In the genomic region with DNA sequence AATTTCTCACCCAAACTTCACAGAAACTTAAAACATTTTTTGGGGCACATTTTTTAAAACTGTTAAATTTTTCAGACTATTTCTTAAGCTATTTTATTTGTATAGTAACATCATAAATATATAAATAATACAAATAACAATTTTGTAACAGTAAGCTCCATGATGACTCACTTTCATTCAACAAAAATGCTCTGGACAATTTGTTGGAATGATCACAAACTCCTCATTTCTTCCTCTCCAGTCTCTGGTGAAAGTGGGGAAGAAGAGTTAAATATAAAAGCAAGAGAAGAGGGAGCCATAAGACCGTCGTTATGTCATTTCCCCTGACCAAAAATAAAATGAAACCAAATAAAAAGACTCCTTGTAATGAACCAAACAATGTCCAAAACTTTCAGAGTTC, we compare ENCODE assay signal across 20 cellular contexts.
A peak's percentile ranks its signal among the peaks of the same experiment; 100 is the strongest.
DNase-seq lines count a peak whose midpoint lies in the region; ATAC-seq, FAIRE-seq and TF ChIP-seq lines count a peak whose summit lies in the region.
"Had no signal": no experiment of that assay in that cellular context is flagged by ENCODE, and none has a peak within 500 bp of the region (broad histone marks: within the 10 kb centered on the region; RNA-seq: fewer than 3 reads in every experiment).

No MANE protein-coding gene starts in this region.

- no peak overlapping the region for H3K4me3 Mint-ChIP-seq in activated T-helper 1 cell treated with anti-CD3 and anti-CD28 coated beads, Interleukin-12 subunit alpha, Interleukin-12 subunit beta, Interleukin-2, Interleukin-4 antibody, amounts not matched to agents 30 ng/mL and 10 ng/mL and 1 ng/mL, durations not matched to agents 14 hours and 24 hours and 36 hours
- H3K4me3 Mint-ChIP-seq: B cell; CD4-positive, alpha-beta T cell; T-cell had no signal

- intact Hi-C loops in PC-3 (cut with micrococcal nuclease), result no loop called here
- intact Hi-C loops in activated T-helper 1 cell treated with anti-CD3 and anti-CD28 coated beads, Interleukin-12 subunit alpha, Interleukin-12 subunit beta, Interleukin-2, Interleukin-4 antibody, amounts not matched to agents 30 ng/mL and 10 ng/mL and 1 ng/mL, durations not matched to agents 14 hours and 24 hours and 36 hours (cut with micrococcal nuclease), result no loop called here

- H3K4me1 ChIP-seq in A549 (no peaks in the 10 kb centered on the region), GM23248 (ENCODE audit: insufficient read depth) (no peaks in the 10 kb centered on the region), PC-3 (ENCODE audit: insufficient read depth, low read length) (no peaks in the 10 kb centered on the region)
- H3K4me1 ChIP-seq: SJSA1 had no signal

- H3K36me3 ChIP-seq in GM23248 (ENCODE audit: low read depth) (no peaks in the 10 kb centered on the region), PC-3 (ENCODE audit: low read depth, low read length) (no peaks in the 10 kb centered on the region)
- H3K36me3 ChIP-seq: SJSA1 had no signal

- H3K9me3 Mint-ChIP-seq in activated T-helper 1 cell treated with anti-CD3 and anti-CD28 coated beads, Interleukin-12 subunit alpha, Interleukin-12 subunit beta, Interleukin-2, Interleukin-4 antibody, amounts not matched to agents 30 ng/mL and 10 ng/mL and 1 ng/mL, durations not matched to agents 14 hours and 24 hours and 36 hours, result peaks cover 19% of the 10 kb centered on the region

- H3K4me1 Mint-ChIP-seq in activated T-helper 1 cell treated with anti-CD3 and anti-CD28 coated beads, Interleukin-12 subunit alpha, Interleukin-12 subunit beta, Interleukin-2, Interleukin-4 antibody, amounts not matched to agents 30 ng/mL and 10 ng/mL and 1 ng/mL, durations not matched to agents 14 hours and 24 hours and 36 hours (ENCODE audit: low read depth), result no peaks in the 10 kb centered on the region
- H3K4me1 Mint-ChIP-seq: B cell, T-cell had no signal

- POLR2A ChIA-PET in A549 (lab: Yijun Ruan, JAX) (no interaction called here), PC-3 (lab: Charles Lee; ENCODE audit: unreplicated experiment) (interaction anchor here (0.6 kb wide), 1 partner anchor 290 kb away, joined by 3 read pairs; no protein-coding TSS in a partner anchor)

- TF ChIP-seq EP300 in A549 (IDR thresholded peaks at IDR 0.05), result no peak

- H3K36me3 Mint-ChIP-seq in activated T-helper 1 cell treated with anti-CD3 and anti-CD28 coated beads, Interleukin-12 subunit alpha, Interleukin-12 subunit beta, Interleukin-2, Interleukin-4 antibody, amounts not matched to agents 30 ng/mL and 10 ng/mL and 1 ng/mL, durations not matched to agents 14 hours and 24 hours and 36 hours (ENCODE audit: low read depth), result no peaks in the 10 kb centered on the region
- H3K36me3 Mint-ChIP-seq: T-cell had no signal

- H3K27me3 ChIP-seq in GM23248 (replicated peaks; ENCODE audit: insufficient read depth) (no peaks in the 10 kb centered on the region), PC-3 (ENCODE audit: low read length) (no peaks in the 10 kb centered on the region)
- H3K27me3 ChIP-seq: SJSA1 had no signal

- no peaks in the 10 kb centered on the region for H3F3A ChIP-seq in GM23248 (ENCODE audit: insufficient read depth)
- H3F3A ChIP-seq in PC-3 (ENCODE audit: low read length, unreplicated experiment), result no peaks in the 10 kb centered on the region

- FAIRE-seq in A549 (lab: Jason Lieb, UNC), result no peak
- FAIRE-seq: GM12892, GM19239, HepG2 had no signal

- H3K9me3 ChIP-seq in A549, result no peaks in the 10 kb centered on the region; the same call in 2 of the 3 replicates
- H3K9me3 ChIP-seq in GM23248 (ENCODE audit: low read depth), result no peaks in the 10 kb centered on the region
- H3K9me3 ChIP-seq in PC-3 (ENCODE audit: low read length), result no peaks in the 10 kb centered on the region
- H3K9me3 ChIP-seq: SJSA1 had no signal

- H3K9me2 ChIP-seq in GM23248 (ENCODE audit: insufficient read depth) (no peaks in the 10 kb centered on the region), PC-3 (replicated peaks; ENCODE audit: low read length) (no peaks in the 10 kb centered on the region)

- in situ Hi-C loops in GM23248 (cut with MboI), result no loop called here

- H3K79me2 ChIP-seq in GM23248 (ENCODE audit: insufficient read depth), result no peaks in the 10 kb centered on the region
- H3K79me2 ChIP-seq in PC-3 (ENCODE audit: low read length), result no peaks in the 10 kb centered on the region

- no peak for TF ChIP-seq POLR2A in A549 (IDR thresholded peaks at IDR 0.05; ENCODE audit: low read length)

- ATAC-seq in A549 (no peak), PC-3 (no peak), GM21576 (IDR thresholded peaks at IDR 0.05; ENCODE audit: unreplicated experiment) (no peak), HG03139 (IDR thresholded peaks at IDR 0.05; ENCODE audit: unreplicated experiment) (no peak)
- ATAC-seq: HepG2, T-cell had no signal

- H4K20me1 ChIP-seq in GM23248 (ENCODE audit: insufficient read depth), result no peaks in the 10 kb centered on the region
- no peaks in the 10 kb centered on the region for H4K20me1 ChIP-seq in PC-3 (ENCODE audit: low read length)

- H2AFZ ChIP-seq in GM23248 (no peak overlapping the region), PC-3 (ENCODE audit: low read length) (no peak overlapping the region)

- no TSS peak for BruUV-seq in PC-3 (replicated peaks; lab: Mats Ljungman, UMichigan)

- H3K4me3 ChIP-seq in A549 (no peak overlapping the region), GM23248 (no peak overlapping the region), cardiac fibroblast (replicated peaks in 1 of 2; ENCODE audit: low read depth in 2 of 2, low read length in 2 of 2) (no peak overlapping the region), PC-3 (ENCODE audit: low read length) (no peak overlapping the region)
- H3K4me3 ChIP-seq: SJSA1 had no signal

- DNase-seq in A549 (ENCODE audit: low read depth in 1 of 2, low spot score in 1 of 2) (no peak), GM23248 (peak; percentile 39), cardiac fibroblast (ENCODE audit: low read depth in 2 of 2) (peak; percentile 3 to 54), hepatic stellate cell (ENCODE audit: low spot score) (peak; percentile 6), PC-3 (no peak)
- no peak for DNase-seq in activated T-helper 1 cell treated with anti-CD3 and anti-CD28 coated beads, Interleukin-12 subunit alpha, Interleukin-12 subunit beta, Interleukin-2, Interleukin-4 antibody, amounts not matched to agents 30 ng/mL and 10 ng/mL and 1 ng/mL, durations not matched to agents 14 hours and 24 hours and 36 hours (ENCODE audit: low spot score)
- DNase-seq: Calu3; CD4-positive, alpha-beta T cell; Kasumi-1; NCI-H1417 treated with DMSO at 0.1 percent for 48 hours; NCI-H2029; NCI-H510A treated with DMSO at 0.1 percent for 48 hours; T-cell had no signal

- no peak overlapping the region for H3K27ac ChIP-seq in A549
- H3K27ac ChIP-seq in GM23248, result no peak overlapping the region
- no peak overlapping the region for H3K27ac ChIP-seq in PC-3 (ENCODE audit: low read length)
- H3K27ac ChIP-seq: SJSA1 had no signal

- CTCF ChIA-PET in A549 (lab: Yijun Ruan, JAX) (no interaction called here), PC-3 (lab: Charles Lee) (interaction anchor here (0.8 kb wide), 1 partner anchor 10 kb away, joined by 4 read pairs; no protein-coding TSS in a partner anchor)

- TF ChIP-seq RAD21 in A549 (conservative IDR thresholded peaks at IDR 0.05 in 1 of 2, IDR thresholded peaks at IDR 0.05 in 1 of 2), result no peak

- H3K4me2 ChIP-seq in A549 (peak overlapping the region; percentile 24; the same call in 2 of the 3 replicates), GM23248 (ENCODE audit: unreplicated experiment) (no peak overlapping the region), PC-3 (ENCODE audit: low read length) (no peak overlapping the region)

- 15% methylated on average over 2 of the region's 2 CpGs for WGBS in A549 (ENCODE audit: missing lambda C conversion rate)
- WGBS in GM23248 (ENCODE audit: low coverage in 1 of 2, low lambda C conversion rate in 2 of 2, missing lambda C conversion rate in 2 of 2), 2 experiments, result 70 to 82% methylated on average over 2 of the region's 2 CpGs

- no peak overlapping the region for H3K9ac ChIP-seq in GM23248
- H3K9ac ChIP-seq in PC-3 (ENCODE audit: low read length), result no peak overlapping the region

- TF ChIP-seq CTCF in A549 (IDR thresholded peaks at IDR 0.05), result no peak
- TF ChIP-seq CTCF in cardiac fibroblast (IDR thresholded peaks at IDR 0.05; ENCODE audit: low read depth, low read length), result no peak
- no peak for TF ChIP-seq CTCF in PC-3 (conservative IDR thresholded peaks at IDR 0.05; ENCODE audit: low read depth, low read length)

- no peaks in the 10 kb centered on the region for H3K27me3 Mint-ChIP-seq in activated T-helper 1 cell treated with anti-CD3 and anti-CD28 coated beads, Interleukin-12 subunit alpha, Interleukin-12 subunit beta, Interleukin-2, Interleukin-4 antibody, amounts not matched to agents 30 ng/mL and 10 ng/mL and 1 ng/mL, durations not matched to agents 14 hours and 24 hours and 36 hours (ENCODE audit: insufficient read depth)
- H3K27me3 Mint-ChIP-seq: B cell; CD4-positive, alpha-beta T cell; T-cell had no signal

- no peak overlapping the region for H3K27ac Mint-ChIP-seq in activated T-helper 1 cell treated with anti-CD3 and anti-CD28 coated beads, Interleukin-12 subunit alpha, Interleukin-12 subunit beta, Interleukin-2, Interleukin-4 antibody, amounts not matched to agents 30 ng/mL and 10 ng/mL and 1 ng/mL, durations not matched to agents 14 hours and 24 hours and 36 hours
- H3K27ac Mint-ChIP-seq: B cell; CD4-positive, alpha-beta T cell; T-cell had no signal

TF ChIP-seq in A549, 52 proteins besides CTCF, POLR2A, EP300 and RAD21 (continues in another document):
- TF ChIP-seq, protein P1, sequence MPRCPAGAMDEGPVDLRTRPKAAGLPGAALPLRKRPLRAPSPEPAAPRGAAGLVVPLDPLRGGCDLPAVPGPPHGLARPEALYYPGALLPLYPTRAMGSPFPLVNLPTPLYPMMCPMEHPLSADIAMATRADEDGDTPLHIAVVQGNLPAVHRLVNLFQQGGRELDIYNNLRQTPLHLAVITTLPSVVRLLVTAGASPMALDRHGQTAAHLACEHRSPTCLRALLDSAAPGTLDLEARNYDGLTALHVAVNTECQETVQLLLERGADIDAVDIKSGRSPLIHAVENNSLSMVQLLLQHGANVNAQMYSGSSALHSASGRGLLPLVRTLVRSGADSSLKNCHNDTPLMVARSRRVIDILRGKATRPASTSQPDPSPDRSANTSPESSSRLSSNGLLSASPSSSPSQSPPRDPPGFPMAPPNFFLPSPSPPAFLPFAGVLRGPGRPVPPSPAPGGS (IDR thresholded peaks at IDR 0.05), result no peak

Comparison
In these comparisons a context has a peak if more than half of its experiments do, and no peak if none do; other contexts are left out.
1. DNase-seq: peak in GM23248 (single experiment), cardiac fibroblast (2 of 2) and hepatic stellate cell (single experiment); none in A549 (0 of 2), PC-3 (single experiment) and activated T-helper 1 cell treated with anti-CD3 and anti-CD28 coated beads, Interleukin-12 subunit alpha, Interleukin-12 subunit beta, Interleukin-2, Interleukin-4 antibody, amounts not matched to agents 30 ng/mL and 10 ng/mL and 1 ng/mL, durations not matched to agents 14 hours and 24 hours and 36 hours (single experiment).